Comparison of ENCODE assay signal across 22 cellular contexts in the genomic region with DNA sequence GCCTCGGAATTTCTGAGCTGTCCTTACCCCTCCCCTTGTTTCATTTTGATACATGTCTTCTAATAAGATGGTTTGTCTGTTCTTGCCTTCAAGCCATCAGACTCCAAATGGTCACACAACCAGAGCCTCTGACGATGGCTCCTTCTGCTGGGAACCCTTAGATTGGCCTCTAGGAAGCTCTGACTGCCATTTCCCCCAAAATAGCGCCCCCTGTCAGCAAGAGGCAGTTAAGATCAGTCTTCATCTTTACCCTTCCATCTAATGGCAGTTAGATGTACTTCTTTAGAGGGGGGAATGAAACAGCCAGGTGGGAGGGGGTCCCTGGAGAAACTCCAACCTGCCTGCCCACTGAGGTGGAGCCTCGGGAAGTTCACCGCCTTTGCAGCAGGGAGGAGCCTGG.
A peak's percentile ranks its signal among the peaks of the same experiment; 100 is the strongest.
DNase-seq lines count a peak whose midpoint lies in the region; ATAC-seq, FAIRE-seq and TF ChIP-seq lines count a peak whose summit lies in the region.
"Had no signal": no experiment of that assay in that cellular context is flagged by ENCODE, and none has a peak within 500 bp of the region (broad histone marks: within the 10 kb centered on the region; RNA-seq: fewer than 3 reads in every experiment).

No MANE protein-coding gene starts in this region.

- no peaks in the 10 kb centered on the region for H4K20me1 ChIP-seq in Loucy (ENCODE audit: insufficient read depth, low read length, poor library complexity, severe bottlenecking)

- in situ Hi-C loops in astrocyte of the spinal cord (cut with HindIII; ENCODE audit: low sequenced_read_pairs) = no loop called here

- POLR2A ChIA-PET in activated CD4-positive, alpha-beta T cell treated with anti-CD3 and anti-CD28 coated beads for 36 hours (lab: Charles Lee) = interaction anchor here (0.5 kb wide), 1 partner anchor 1126 kb away, joined by 4 read pairs; no protein-coding TSS in a partner anchor

- intact Hi-C loops in activated CD4-positive, alpha-beta T cell treated with anti-CD3 and anti-CD28 coated beads for 36 hours (cut with DNase I, micrococcal nuclease) = no loop called here
- intact Hi-C loops in activated CD4-positive, alpha-beta T cell treated with anti-CD3 and anti-CD28 coated beads, Interleukin-2, amount 10 ng/mL, durations not matched to agents 24 days and 14 days (cut with micrococcal nuclease) = no loop called here
- intact Hi-C loops in vagina (cut with DNase I) = no loop called here
- intact Hi-C loops in kidney (cut with DNase I) = no loop called here

- no peaks in the 10 kb centered on the region for H3K27me3 Mint-ChIP-seq in activated CD4-positive, alpha-beta T cell treated with anti-CD3 and anti-CD28 coated beads for 36 hours
- H3K27me3 Mint-ChIP-seq in activated CD4-positive, alpha-beta T cell treated with anti-CD3 and anti-CD28 coated beads, Interleukin-2, amount 10 ng/mL, durations not matched to agents 24 days and 14 days = no peaks in the 10 kb centered on the region
- H3K27me3 Mint-ChIP-seq: activated CD4-positive, alpha-beta memory T cell treated with anti-CD3 and anti-CD28 coated beads for 36 hours; activated naive CD8-positive, alpha-beta T cell; brain; progenitor cell of endocrine pancreas; type B pancreatic cell had no signal

- CTCF ChIA-PET in activated CD4-positive, alpha-beta T cell treated with anti-CD3 and anti-CD28 coated beads for 36 hours (lab: Charles Lee) = interaction anchor here (0.5 to 2.4 kb wide), 4 partner anchors 10 to 232 kb away, joined by 3 to 8 read pairs (median 3); no protein-coding TSS in a partner anchor

- H3K9ac ChIP-seq in Loucy (ENCODE audit: low read depth, low read length, poor library complexity, severe bottlenecking) (no peak overlapping the region), kidney (ENCODE audit: low read length in 2 of 2) (no peak overlapping the region)

- H3K36me3 ChIP-seq in Loucy (ENCODE audit: insufficient read depth, low read length) (no peaks in the 10 kb centered on the region), vagina (no peaks in the 10 kb centered on the region), kidney (ENCODE audit: control insufficient read depth in 1 of 2, insufficient read depth in 2 of 2, low read length in 2 of 2) (no peaks in the 10 kb centered on the region)

- H3F3A ChIP-seq in Loucy (ENCODE audit: low read depth) = no peaks in the 10 kb centered on the region

- ATAC-seq in activated CD4-positive, alpha-beta T cell treated with anti-CD3 and anti-CD28 coated beads for 36 hours = no peak
- ATAC-seq: activated T-cell treated with anti-CD3 and anti-CD28 coated beads, Interleukin-2, amount 50 U/mL, for 72 hours; esophagus mucosa had no signal

- no peak overlapping the region for H3K4me3 Mint-ChIP-seq in activated CD4-positive, alpha-beta T cell treated with anti-CD3 and anti-CD28 coated beads for 36 hours
- no peak overlapping the region for H3K4me3 Mint-ChIP-seq in activated CD4-positive, alpha-beta T cell treated with anti-CD3 and anti-CD28 coated beads, Interleukin-2, amount 10 ng/mL, durations not matched to agents 24 days and 14 days
- H3K4me3 Mint-ChIP-seq: activated CD4-positive, alpha-beta memory T cell treated with anti-CD3 and anti-CD28 coated beads for 36 hours; activated naive CD8-positive, alpha-beta T cell; activated T-cell treated with anti-CD3 and anti-CD28 coated beads, Interleukin-2, amount 50 U/mL, for 72 hours; brain; nephron progenitor cell; type B pancreatic cell had no signal

- no peak for TF ChIP-seq POLR2A in vagina (IDR thresholded peaks at IDR 0.05)

- no peak overlapping the region for H3K27ac Mint-ChIP-seq in activated CD4-positive, alpha-beta T cell treated with anti-CD3 and anti-CD28 coated beads for 36 hours
- H3K27ac Mint-ChIP-seq in activated CD4-positive, alpha-beta T cell treated with anti-CD3 and anti-CD28 coated beads, Interleukin-2, amount 10 ng/mL, durations not matched to agents 24 days and 14 days = no peak overlapping the region
- H3K27ac Mint-ChIP-seq: activated CD4-positive, alpha-beta memory T cell treated with anti-CD3 and anti-CD28 coated beads for 36 hours; activated naive CD8-positive, alpha-beta T cell; activated T-cell treated with anti-CD3 and anti-CD28 coated beads, Interleukin-2, amount 50 U/mL, for 72 hours; brain; progenitor cell of endocrine pancreas; type B pancreatic cell had no signal

- no peak overlapping the region for H3K4me2 ChIP-seq in Loucy (ENCODE audit: low read depth, low read length, poor library complexity, severe bottlenecking)

- TF ChIP-seq CTCF in Loucy (conservative IDR thresholded peaks at IDR 0.05; ENCODE audit: low read length) (peak; percentile 49), astrocyte of the spinal cord (IDR thresholded peaks at IDR 0.05; ENCODE audit: low read depth, low read length) (peak; percentile 3), vagina (IDR thresholded peaks at IDR 0.05) (no peak), kidney (IDR thresholded peaks at IDR 0.05; ENCODE audit: borderline replicate concordance, extremely low read depth, insufficient read depth) (no peak)

- H3K79me2 ChIP-seq in Loucy (ENCODE audit: insufficient read depth, low read length) = no peaks in the 10 kb centered on the region

- H3K27ac ChIP-seq in vagina (peak overlapping the region; percentile 57), kidney (ENCODE audit: low read depth in 2 of 2, low read length in 2 of 2) (no peak overlapping the region)
- H3K27ac ChIP-seq: HL-60 had no signal

- H3K36me3 Mint-ChIP-seq in activated CD4-positive, alpha-beta T cell treated with anti-CD3 and anti-CD28 coated beads for 36 hours (ENCODE audit: low read depth) = peaks cover 2% of the 10 kb centered on the region
- H3K36me3 Mint-ChIP-seq in activated CD4-positive, alpha-beta T cell treated with anti-CD3 and anti-CD28 coated beads, Interleukin-2, amount 10 ng/mL, durations not matched to agents 24 days and 14 days (ENCODE audit: low read depth) = no peaks in the 10 kb centered on the region
- H3K36me3 Mint-ChIP-seq: activated CD4-positive, alpha-beta memory T cell treated with anti-CD3 and anti-CD28 coated beads for 36 hours had no signal

- H3K27me3 ChIP-seq in Loucy (ENCODE audit: insufficient read depth, low read length, poor library complexity, severe bottlenecking) (no peaks in the 10 kb centered on the region), vagina (no peaks in the 10 kb centered on the region)

- H3K9me2 ChIP-seq in Loucy (replicated peaks; ENCODE audit: low read depth, low read length) = no peaks in the 10 kb centered on the region

- H3K4me1 ChIP-seq in Loucy (ENCODE audit: insufficient read depth, low read length, poor library complexity, severe bottlenecking) (peaks cover 18% of the 10 kb centered on the region), vagina (peaks cover 14% of the 10 kb centered on the region), kidney (ENCODE audit: control insufficient read depth in 1 of 2, insufficient read depth in 1 of 2, low read depth in 1 of 2, low read length in 2 of 2) (peaks cover 8% of the 10 kb centered on the region in 2 donors)

- no peaks in the 10 kb centered on the region for H3K4me1 Mint-ChIP-seq in activated CD4-positive, alpha-beta T cell treated with anti-CD3 and anti-CD28 coated beads for 36 hours
- H3K4me1 Mint-ChIP-seq in activated CD4-positive, alpha-beta T cell treated with anti-CD3 and anti-CD28 coated beads, Interleukin-2, amount 10 ng/mL, durations not matched to agents 24 days and 14 days = peaks cover 2% of the 10 kb centered on the region

- FAIRE-seq in kidney (lab: Jason Lieb, UNC) = no peak

- H3K4me3 ChIP-seq in Loucy (ENCODE audit: low read length, poor library complexity, severe bottlenecking) = no peak overlapping the region
- H3K4me3 ChIP-seq in astrocyte of the spinal cord (ENCODE audit: low read depth, low read length) = no peak overlapping the region
- no peak overlapping the region for H3K4me3 ChIP-seq in vagina
- no peak overlapping the region for H3K4me3 ChIP-seq in kidney (ENCODE audit: low read length in 2 of 2)

- no peaks in the 10 kb centered on the region for H3K9me3 Mint-ChIP-seq in activated CD4-positive, alpha-beta T cell treated with anti-CD3 and anti-CD28 coated beads for 36 hours (ENCODE audit: low read depth)
- H3K9me3 Mint-ChIP-seq in activated CD4-positive, alpha-beta T cell treated with anti-CD3 and anti-CD28 coated beads, Interleukin-2, amount 10 ng/mL, durations not matched to agents 24 days and 14 days = no peaks in the 10 kb centered on the region
- H3K9me3 Mint-ChIP-seq: activated CD4-positive, alpha-beta memory T cell treated with anti-CD3 and anti-CD28 coated beads for 36 hours; activated T-cell treated with anti-CD3 and anti-CD28 coated beads, Interleukin-2, amount 50 U/mL, for 72 hours; type B pancreatic cell had no signal

- no peak overlapping the region for H2AFZ ChIP-seq in Loucy (ENCODE audit: low read length)

- no peaks in the 10 kb centered on the region for H3K9me3 ChIP-seq in Loucy (ENCODE audit: insufficient read depth, low read depth, low read length)
- no peaks in the 10 kb centered on the region for H3K9me3 ChIP-seq in vagina
- no peaks in the 10 kb centered on the region for H3K9me3 ChIP-seq in kidney (ENCODE audit: control insufficient read depth in 1 of 2, low read length in 2 of 2)

- peak; percentile 19 for DNase-seq in activated CD4-positive, alpha-beta T cell treated with anti-CD3 and anti-CD28 coated beads for 36 hours
- DNase-seq in activated CD4-positive, alpha-beta T cell treated with anti-CD3 and anti-CD28 coated beads, Interleukin-2, amount 10 ng/mL, durations not matched to agents 24 days and 14 days = no peak
- DNase-seq in astrocyte of the spinal cord (ENCODE audit: low read depth, low spot score) = no peak
- no peak for DNase-seq in vagina (ENCODE audit: extremely low spot score in 2 of 2)
- no peak for DNase-seq in NCI-H82 (lab: John Stamatoyannopoulos, UW)
- no peak for DNase-seq in NOMO-1 (lab: John Stamatoyannopoulos, UW; ENCODE audit: unreplicated experiment in 2 of 2)
- no peak for DNase-seq in kidney
- DNase-seq: ACHN; activated CD4-positive, alpha-beta memory T cell treated with anti-CD3 and anti-CD28 coated beads for 36 hours; activated T-cell treated with anti-CD3 and anti-CD28 coated beads, Interleukin-2, amount 50 U/mL, for 72 hours; Kasumi-1; NCI-H1694; nephron progenitor cell; stimulated activated CD4-positive, alpha-beta T cell treated with anti-CD3 and anti-CD28 coated beads, Interleukin-12 subunit alpha, Interleukin-12 subunit beta, amount 100 ng/mL, for 4 hours; stimulated activated naive CD4-positive, alpha-beta T cell had no signal

Comparison
In these comparisons a context has a peak if more than half of its experiments do, and no peak if none do; other contexts are left out.
1. CTCF ChIP-seq: peak in Loucy (single experiment) and astrocyte of the spinal cord (single experiment); none in vagina (0 of 3) and kidney (single experiment).